1 cellular context compared by ENCODE assay signal in genomic region chr5:90529939-90530677, GRCh38.
TF ChIP-seq lines count a peak whose summit lies in the region.

No MANE protein-coding gene starts in this region.

TF ChIP-seq in H1, 55 proteins besides CTCF, POLR2A, EP300 and RAD21:
- TF ChIP-seq NRF1 (IDR thresholded peaks at IDR 0.05; ENCODE audit: low read depth, low read length): no peak
- TF ChIP-seq RBBP5 (IDR thresholded peaks at IDR 0.05; ENCODE audit: borderline replicate concordance, low read depth, low read length): no peak
- peak; percentile 62 for TF ChIP-seq ASH2L (IDR thresholded peaks at IDR 0.05; ENCODE audit: low read length)
- 0 out of 2 replicates have a peak, but pooled peaks have one; percentile 16 for TF ChIP-seq YY1 (IDR thresholded peaks at IDR 0.05; ENCODE audit: low read depth, low read length)
- peak; percentile 52 to 66; a peak in 2 of 4 replicates for TF ChIP-seq SIN3A (conservative IDR thresholded peaks at IDR 0.05 in 1 of 2, IDR thresholded peaks at IDR 0.05 in 1 of 2; ENCODE audit: low read depth in 1 of 2, low read length in 2 of 2)
- TF ChIP-seq TEAD4 (IDR thresholded peaks at IDR 0.05; ENCODE audit: low read depth, low read length): no peak
- no peak for TF ChIP-seq GTF2F1 (IDR thresholded peaks at IDR 0.05; ENCODE audit: borderline replicate concordance, low read depth, low read length)
- TF ChIP-seq BRCA1 (IDR thresholded peaks at IDR 0.05; ENCODE audit: low read depth, low read length): 0 out of 2 replicates have a peak, but pooled peaks have one; percentile 16
- TF ChIP-seq SAP30 (IDR thresholded peaks at IDR 0.05; ENCODE audit: insufficient read depth, insufficient replicate concordance, low read length): peak; percentile 28
- peak; percentile 58; the same call in 1 of the 2 replicates for TF ChIP-seq SP4 (IDR thresholded peaks at IDR 0.05; ENCODE audit: low read length)
TF ChIP-seq in H1: peak in this region for 6.
